ENCODE assay signal across 18 cellular contexts in the genomic region with DNA sequence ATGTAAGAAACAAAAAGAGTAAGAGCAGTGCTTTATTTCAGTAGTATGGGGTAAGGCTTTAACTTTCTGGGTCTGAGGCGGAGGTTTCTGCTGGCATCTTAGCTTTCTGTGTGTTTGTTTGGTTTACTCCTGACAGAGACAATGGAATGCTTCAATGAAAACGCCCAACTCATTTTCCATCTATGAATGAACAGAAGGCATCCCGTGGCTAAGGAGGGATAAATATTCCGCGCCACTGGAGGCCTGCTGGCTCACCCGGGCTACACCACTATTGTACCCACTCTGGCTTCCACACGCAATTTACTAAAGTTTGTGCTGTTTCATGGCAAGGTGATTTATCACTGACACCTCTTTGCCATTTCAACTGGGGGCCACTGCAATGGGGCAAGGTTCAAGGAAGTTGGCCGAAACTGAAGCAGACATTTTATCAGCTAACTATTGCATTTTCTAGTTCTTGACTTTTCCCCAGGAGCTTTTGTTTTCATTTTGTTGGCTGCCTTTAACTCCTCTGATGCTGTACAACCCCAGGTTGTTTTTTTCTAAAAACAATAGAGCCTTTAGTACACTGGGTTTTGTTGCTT. TPM values are rescaled to one million over a fixed set of nuclear protein-coding genes. Genes with fewer than 3 reads are reported as not detected.
"Had no signal": no experiment of that assay in that cellular context is flagged by ENCODE, and none has a peak within 500 bp of the region (broad histone marks: within the 10 kb centered on the region; RNA-seq: fewer than 3 reads in every experiment).

No MANE protein-coding gene starts in this region.

- H3K36me3 ChIP-seq: colonic mucosa, heart left ventricle, lower lobe of right lung, prostate gland, stomach had no signal

- ATAC-seq: body of pancreas; left cardiac atrium; right cardiac atrium; stimulated activated effector memory CD8-positive, alpha-beta T cell treated with anti-CD3 and anti-CD28 coated beads, Interleukin-12 subunit alpha, Interleukin-12 subunit beta, amount 100 ng/mL, for 72 hours had no signal

- H3K4me2 ChIP-seq: smooth muscle cell had no signal

- H3K27ac Mint-ChIP-seq: activated naive CD4-positive, alpha-beta T cell treated with anti-CD3 and anti-CD28 coated beads, Interleukin-2, amount 50 U/mL, for 24 hours; stimulated activated effector memory CD8-positive, alpha-beta T cell treated with anti-CD3 and anti-CD28 coated beads, Interleukin-12 subunit alpha, Interleukin-12 subunit beta, amount 100 ng/mL, for 72 hours; T-helper 2 cell treated with Interferon-gamma antibody and Interleukin-4, amounts not matched to agents 5 μg/mL and 100 μg/mL, for 36 hours had no signal

- H3K9me3 Mint-ChIP-seq: T-helper 2 cell treated with Interferon-gamma antibody and Interleukin-4, amounts not matched to agents 5 μg/mL and 100 μg/mL, for 36 hours had no signal

- H3K4me1 Mint-ChIP-seq: activated naive CD4-positive, alpha-beta T cell treated with anti-CD3 and anti-CD28 coated beads, Interleukin-2, amount 50 U/mL, for 24 hours; immature natural killer cell; stimulated activated effector memory CD8-positive, alpha-beta T cell treated with anti-CD3 and anti-CD28 coated beads, Interleukin-12 subunit alpha, Interleukin-12 subunit beta, amount 100 ng/mL, for 72 hours had no signal

- H3K4me3 Mint-ChIP-seq: activated naive CD4-positive, alpha-beta T cell treated with anti-CD3 and anti-CD28 coated beads, Interleukin-2, amount 50 U/mL, for 24 hours; immature natural killer cell; stimulated activated effector memory CD8-positive, alpha-beta T cell treated with anti-CD3 and anti-CD28 coated beads, Interleukin-12 subunit alpha, Interleukin-12 subunit beta, amount 100 ng/mL, for 72 hours; T-helper 2 cell treated with Interferon-gamma antibody and Interleukin-4, amounts not matched to agents 5 μg/mL and 100 μg/mL, for 36 hours had no signal

- H3K9me3 ChIP-seq: body of pancreas, colonic mucosa, heart left ventricle, lower lobe of right lung, prostate gland, stomach, testis had no signal

- H3K4me1 ChIP-seq: body of pancreas, colonic mucosa, lower lobe of right lung, prostate gland, testis had no signal

- H3K4me3 ChIP-seq: body of pancreas, colonic mucosa, heart left ventricle, lower lobe of right lung, prostate gland, smooth muscle cell, stomach, testis had no signal

- H3K27me3 ChIP-seq: body of pancreas, colonic mucosa, heart left ventricle, stomach, testis had no signal

- H3K27me3 Mint-ChIP-seq: activated naive CD4-positive, alpha-beta T cell treated with anti-CD3 and anti-CD28 coated beads, Interleukin-2, amount 50 U/mL, for 24 hours had no signal

- H3K36me3 Mint-ChIP-seq: activated naive CD4-positive, alpha-beta T cell treated with anti-CD3 and anti-CD28 coated beads, Interleukin-2, amount 50 U/mL, for 24 hours; immature natural killer cell; stimulated activated effector memory CD8-positive, alpha-beta T cell treated with anti-CD3 and anti-CD28 coated beads, Interleukin-12 subunit alpha, Interleukin-12 subunit beta, amount 100 ng/mL, for 72 hours had no signal

- DNase-seq: activated CD4-positive, alpha-beta T cell treated with anti-CD3 and anti-CD28 coated beads, Interleukin-2, amount 50 U/mL, for 4 hours; activated gamma-delta T cell; body of pancreas; colonic mucosa; erythroblast; heart left ventricle; immature natural killer cell; left cardiac atrium; lower lobe of right lung; right cardiac atrium; stimulated activated CD4-positive, alpha-beta T cell treated with anti-CD3 and anti-CD28 coated beads, Interleukin-4, amount 100 ng/mL, for 24 hours; stomach; testis had no signal

- H3K27ac ChIP-seq: body of pancreas, colonic mucosa, heart left ventricle, lower lobe of right lung, prostate gland, testis had no signal

RNA-seq across cellular contexts. Expression of gene PPARGC1A, which starts 32.8 kb away (rescaled TPM):
- polyA plus RNA-seq: immature natural killer cell had no signal
